Comparison of ENCODE assay signal across 1 cellular context in the genomic region with DNA sequence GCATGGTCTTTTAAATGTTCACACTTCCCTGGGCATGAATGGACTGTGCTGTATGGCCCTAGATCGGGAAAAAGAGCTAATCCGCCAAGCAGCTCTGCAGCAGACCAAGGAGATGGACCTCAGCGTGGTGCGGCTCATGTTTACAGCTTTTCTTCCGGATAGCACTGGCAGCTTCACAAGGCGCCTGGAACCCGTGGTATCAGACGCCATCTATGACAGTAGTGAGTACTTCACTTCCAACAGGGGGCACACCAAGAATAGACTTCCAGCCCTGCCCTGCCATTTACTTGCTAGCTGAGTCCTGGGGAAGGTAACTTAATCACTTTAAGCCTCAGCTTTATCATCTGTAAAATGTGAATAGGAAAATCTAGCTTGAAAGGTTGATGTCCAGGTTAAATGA.
TF ChIP-seq lines count a peak whose summit lies in the region.

No MANE protein-coding gene starts in this region.

TF ChIP-seq in HepG2, 621 proteins besides CTCF, POLR2A, EP300 and RAD21 (continued from another document):
- TF ChIP-seq, protein P1, sequence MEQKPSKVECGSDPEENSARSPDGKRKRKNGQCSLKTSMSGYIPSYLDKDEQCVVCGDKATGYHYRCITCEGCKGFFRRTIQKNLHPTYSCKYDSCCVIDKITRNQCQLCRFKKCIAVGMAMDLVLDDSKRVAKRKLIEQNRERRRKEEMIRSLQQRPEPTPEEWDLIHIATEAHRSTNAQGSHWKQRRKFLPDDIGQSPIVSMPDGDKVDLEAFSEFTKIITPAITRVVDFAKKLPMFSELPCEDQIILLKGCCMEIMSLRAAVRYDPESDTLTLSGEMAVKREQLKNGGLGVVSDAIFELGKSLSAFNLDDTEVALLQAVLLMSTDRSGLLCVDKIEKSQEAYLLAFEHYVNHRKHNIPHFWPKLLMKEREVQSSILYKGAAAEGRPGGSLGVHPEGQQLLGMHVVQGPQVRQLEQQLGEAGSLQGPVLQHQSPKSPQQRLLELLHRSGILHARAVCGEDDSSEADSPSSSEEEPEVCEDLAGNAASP (CRISPR knock-in tag; IDR thresholded peaks at IDR 0.05; ENCODE audit: borderline replicate concordance), result no peak
- TF ChIP-seq MLLT10 (CRISPR knock-in tag; IDR thresholded peaks at IDR 0.05) (no peak), KDM5A (IDR thresholded peaks at IDR 0.05; ENCODE audit: borderline replicate concordance, low read length) (no peak), TBP (CRISPR knock-in tag; IDR thresholded peaks at IDR 0.05) (no peak), RBAK (CRISPR knock-in tag; IDR thresholded peaks at IDR 0.05) (no peak), ZMYM3 (CRISPR knock-in tag; IDR thresholded peaks at IDR 0.05) (no peak), STAG1 (CRISPR knock-in tag; IDR thresholded peaks at IDR 0.05) (peak; percentile 16; the same call in 1 of the 2 replicates), ZFY (CRISPR knock-in tag; IDR thresholded peaks at IDR 0.05) (no peak)
- TF ChIP-seq, protein P2, sequence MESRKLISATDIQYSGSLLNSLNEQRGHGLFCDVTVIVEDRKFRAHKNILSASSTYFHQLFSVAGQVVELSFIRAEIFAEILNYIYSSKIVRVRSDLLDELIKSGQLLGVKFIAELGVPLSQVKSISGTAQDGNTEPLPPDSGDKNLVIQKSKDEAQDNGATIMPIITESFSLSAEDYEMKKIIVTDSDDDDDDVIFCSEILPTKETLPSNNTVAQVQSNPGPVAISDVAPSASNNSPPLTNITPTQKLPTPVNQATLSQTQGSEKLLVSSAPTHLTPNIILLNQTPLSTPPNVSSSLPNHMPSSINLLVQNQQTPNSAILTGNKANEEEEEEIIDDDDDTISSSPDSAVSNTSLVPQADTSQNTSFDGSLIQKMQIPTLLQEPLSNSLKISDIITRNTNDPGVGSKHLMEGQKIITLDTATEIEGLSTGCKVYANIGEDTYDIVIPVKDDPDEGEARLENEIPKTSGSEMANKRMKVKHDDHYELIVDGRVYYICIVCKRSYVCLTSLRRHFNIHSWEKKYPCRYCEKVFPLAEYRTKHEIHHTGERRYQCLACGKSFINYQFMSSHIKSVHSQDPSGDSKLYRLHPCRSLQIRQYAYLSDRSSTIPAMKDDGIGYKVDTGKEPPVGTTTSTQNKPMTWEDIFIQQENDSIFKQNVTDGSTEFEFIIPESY (CRISPR knock-in tag; IDR thresholded peaks at IDR 0.05), result 0 out of 2 replicates have a peak, but pooled peaks have one; percentile 7
- TF ChIP-seq, protein P3, sequence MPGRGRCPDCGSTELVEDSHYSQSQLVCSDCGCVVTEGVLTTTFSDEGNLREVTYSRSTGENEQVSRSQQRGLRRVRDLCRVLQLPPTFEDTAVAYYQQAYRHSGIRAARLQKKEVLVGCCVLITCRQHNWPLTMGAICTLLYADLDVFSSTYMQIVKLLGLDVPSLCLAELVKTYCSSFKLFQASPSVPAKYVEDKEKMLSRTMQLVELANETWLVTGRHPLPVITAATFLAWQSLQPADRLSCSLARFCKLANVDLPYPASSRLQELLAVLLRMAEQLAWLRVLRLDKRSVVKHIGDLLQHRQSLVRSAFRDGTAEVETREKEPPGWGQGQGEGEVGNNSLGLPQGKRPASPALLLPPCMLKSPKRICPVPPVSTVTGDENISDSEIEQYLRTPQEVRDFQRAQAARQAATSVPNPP (CRISPR knock-in tag; IDR thresholded peaks at IDR 0.05), result no peak
